Comparison of ENCODE assay signal across 8 cellular contexts in the genomic region with DNA sequence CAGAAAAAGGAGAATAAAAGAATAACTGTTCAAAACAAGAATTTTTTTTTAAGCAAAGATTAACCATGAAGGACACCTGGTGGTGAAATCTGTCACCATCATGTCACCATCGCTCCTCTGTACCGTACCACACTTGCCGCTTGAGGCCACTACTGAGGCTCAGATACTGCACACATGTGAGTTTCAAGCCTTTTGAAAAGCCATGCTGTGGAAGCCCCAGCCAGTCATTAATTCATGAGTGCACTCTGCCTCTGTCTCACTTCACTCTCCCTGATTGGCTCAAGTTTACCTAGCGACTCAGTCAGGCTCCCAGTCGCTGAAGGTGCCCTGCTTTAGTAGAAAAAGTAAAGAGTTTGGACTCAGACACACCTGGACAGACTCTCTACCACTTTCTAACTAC. TPM values are rescaled to one million over a fixed set of nuclear protein-coding genes. Genes with fewer than 3 reads are reported as not detected.
DNase-seq lines count a peak whose midpoint lies in the region; ATAC-seq and TF ChIP-seq lines count a peak whose summit lies in the region.

No MANE protein-coding gene starts in this region.

- no peak overlapping the region for H3K4me2 ChIP-seq in neural progenitor cell

- H3K4me3 ChIP-seq in neural progenitor cell (no peak overlapping the region), foreskin fibroblast (ENCODE audit: low read depth in 1 of 2, low read length in 2 of 2) (no peak overlapping the region)

- H3K9ac ChIP-seq in neural progenitor cell = no peak overlapping the region

- no peak overlapping the region for H3K27ac ChIP-seq in neural progenitor cell

- peaks cover 4% of the 10 kb centered on the region for H3K27me3 Mint-ChIP-seq in activated CD4-positive, alpha-beta memory T cell treated with anti-CD3 and anti-CD28 coated beads for 36 hours
- no peaks in the 10 kb centered on the region for H3K27me3 Mint-ChIP-seq in neural progenitor cell (ENCODE audit: insufficient read depth, low read depth)

- H3K4me1 Mint-ChIP-seq in activated CD4-positive, alpha-beta memory T cell treated with anti-CD3 and anti-CD28 coated beads for 36 hours (ENCODE audit: low read depth) = peaks cover 8% of the 10 kb centered on the region
- no peaks in the 10 kb centered on the region for H3K4me1 Mint-ChIP-seq in neural progenitor cell

- no peaks in the 10 kb centered on the region for H3K27me3 ChIP-seq in neural progenitor cell

- H3K9me3 Mint-ChIP-seq in activated CD4-positive, alpha-beta memory T cell treated with anti-CD3 and anti-CD28 coated beads for 36 hours = no peaks in the 10 kb centered on the region
- no peaks in the 10 kb centered on the region for H3K9me3 Mint-ChIP-seq in neural progenitor cell

- H3K9me3 ChIP-seq in neural progenitor cell (ENCODE audit: low read depth) = no peaks in the 10 kb centered on the region

- no peaks in the 10 kb centered on the region for H3K4me1 ChIP-seq in neural progenitor cell

- TF ChIP-seq CTCF in neural progenitor cell (IDR thresholded peaks at IDR 0.05) (peak; percentile 68), foreskin fibroblast (IDR thresholded peaks at IDR 0.05; ENCODE audit: low read depth, low read length) (no peak)

- H3K27ac Mint-ChIP-seq in activated CD4-positive, alpha-beta memory T cell treated with anti-CD3 and anti-CD28 coated beads for 36 hours = no peak overlapping the region
- H3K27ac Mint-ChIP-seq in neural progenitor cell = no peak overlapping the region

- POLR2A ChIA-PET in activated CD4-positive, alpha-beta memory T cell treated with anti-CD3 and anti-CD28 coated beads for 36 hours (lab: Charles Lee) = no interaction called here

- peak; percentile 7 for DNase-seq in stimulated activated CD4-positive, alpha-beta T cell treated with anti-CD3 and anti-CD28 coated beads, Interleukin-1b, Interleukin-23, amount 100 ng/mL, for 48 hours
- DNase-seq in stimulated activated CD4-positive, alpha-beta T cell treated with anti-CD3 and anti-CD28 coated beads, Interleukin-4, amount 100 ng/mL, for 4 hours = no peak
- peak; percentile 17 for DNase-seq in LoVo (ENCODE audit: low spot score)
- peak; percentile 44 for DNase-seq in activated CD4-positive, alpha-beta memory T cell treated with anti-CD3 and anti-CD28 coated beads for 36 hours
- peak; percentile 70 for DNase-seq in neural progenitor cell (ENCODE audit: low spot score)
- DNase-seq in foreskin fibroblast = no peak
- DNase-seq in activated gamma-delta T cell (lab: John Stamatoyannopoulos, UW) = no peak

- no peaks in the 10 kb centered on the region for H3K79me2 ChIP-seq in neural progenitor cell (ENCODE audit: low read depth)

- H3K4me3 Mint-ChIP-seq in activated CD4-positive, alpha-beta memory T cell treated with anti-CD3 and anti-CD28 coated beads for 36 hours = no peak overlapping the region
- no peak overlapping the region for H3K4me3 Mint-ChIP-seq in neural progenitor cell

- CTCF ChIA-PET in activated CD4-positive, alpha-beta memory T cell treated with anti-CD3 and anti-CD28 coated beads for 36 hours (lab: Charles Lee) = interaction anchor here (1.0 kb wide), 1 partner anchor 9 kb away, joined by 3 read pairs; no protein-coding TSS in a partner anchor

- no peaks in the 10 kb centered on the region for H4K20me1 ChIP-seq in neural progenitor cell (ENCODE audit: low read depth)

- peak; percentile 100 for ATAC-seq in HG02571 (IDR thresholded peaks at IDR 0.05; ENCODE audit: unreplicated experiment)

- intact Hi-C loops in activated CD4-positive, alpha-beta memory T cell treated with anti-CD3 and anti-CD28 coated beads for 36 hours (cut with micrococcal nuclease) = loop anchor here (1.0 to 5.0 kb wide), 3 partner anchors 123 to 219 kb away; no protein-coding TSS in a partner anchor

- H2AFZ ChIP-seq in neural progenitor cell (replicated peaks) = no peak overlapping the region

- no peaks in the 10 kb centered on the region for H3K36me3 Mint-ChIP-seq in activated CD4-positive, alpha-beta memory T cell treated with anti-CD3 and anti-CD28 coated beads for 36 hours
- H3K36me3 Mint-ChIP-seq in neural progenitor cell = no peaks in the 10 kb centered on the region

- H3K36me3 ChIP-seq in neural progenitor cell = no peaks in the 10 kb centered on the region

- H3F3A ChIP-seq in neural progenitor cell (ENCODE audit: low read depth) = no peaks in the 10 kb centered on the region

RNA-seq across cellular contexts. Expression of a gene that starts 6.6 kb away (rescaled TPM):
- total RNA-seq in activated CD4-positive, alpha-beta memory T cell treated with anti-CD3 and anti-CD28 coated beads for 36 hours = not detected
- not detected in 2 replicates for total RNA-seq in neural progenitor cell (ENCODE audit: low replicate concordance)

RNA-seq across cellular contexts. Expression of a gene that starts 29.2 kb away (rescaled TPM):
- total RNA-seq in activated CD4-positive, alpha-beta memory T cell treated with anti-CD3 and anti-CD28 coated beads for 36 hours = not detected
- not detected in 2 replicates for total RNA-seq in neural progenitor cell (ENCODE audit: low replicate concordance)

RNA-seq across cellular contexts. Expression of a gene that starts 30.3 kb away (rescaled TPM):
- not detected for total RNA-seq in activated CD4-positive, alpha-beta memory T cell treated with anti-CD3 and anti-CD28 coated beads for 36 hours
- total RNA-seq in neural progenitor cell (ENCODE audit: low replicate concordance) = not detected in 2 replicates

RNA-seq across cellular contexts. Expression of a gene that starts 56.6 kb away (rescaled TPM):
- not detected for total RNA-seq in activated CD4-positive, alpha-beta memory T cell treated with anti-CD3 and anti-CD28 coated beads for 36 hours
- not detected in 2 replicates for total RNA-seq in neural progenitor cell (ENCODE audit: low replicate concordance)

Comparison
In these comparisons a context has a peak if more than half of its experiments do, and no peak if none do; other contexts are left out.
1. DNase-seq: peak in stimulated activated CD4-positive, alpha-beta T cell treated with anti-CD3 and anti-CD28 coated beads, Interleukin-1b, Interleukin-23, amount 100 ng/mL, for 48 hours (single experiment), LoVo (single experiment), activated CD4-positive, alpha-beta memory T cell treated with anti-CD3 and anti-CD28 coated beads for 36 hours (single experiment) and neural progenitor cell (single experiment); none in stimulated activated CD4-positive, alpha-beta T cell treated with anti-CD3 and anti-CD28 coated beads, Interleukin-4, amount 100 ng/mL, for 4 hours (0 of 2), foreskin fibroblast (0 of 2) and activated gamma-delta T cell (single experiment).